ENCODE assay signal across 8 cellular contexts in the genomic region with DNA sequence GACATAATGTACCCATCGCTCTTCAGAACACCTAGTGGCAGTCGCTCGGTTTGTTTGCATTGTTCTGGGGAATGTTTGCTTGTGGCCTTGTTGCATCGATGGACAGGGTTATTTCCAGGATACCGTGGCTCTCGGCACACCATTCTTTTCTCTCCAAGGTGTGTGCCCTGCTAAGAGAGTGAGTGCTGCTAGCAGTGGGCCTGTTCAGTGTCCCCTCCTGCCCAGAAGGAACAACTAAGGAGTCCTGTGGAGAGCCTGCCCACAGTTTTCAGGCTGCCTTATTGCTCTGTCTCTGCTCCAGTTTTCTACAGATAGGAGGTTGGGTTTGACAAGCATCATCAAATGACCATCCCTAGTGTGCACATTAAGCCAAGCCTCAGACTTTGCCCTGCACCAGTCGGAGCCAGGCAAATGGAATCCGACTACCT. TPM values are rescaled to one million over a fixed set of nuclear protein-coding genes. Genes with fewer than 3 reads are reported as not detected.
DNase-seq lines count a peak whose midpoint lies in the region; ATAC-seq, FAIRE-seq and TF ChIP-seq lines count a peak whose summit lies in the region.

No MANE protein-coding gene starts in this region.

- H3K4me3 ChIP-seq in cardiac muscle cell (peak overlapping the region; percentile 65), K562 (peak overlapping the region; percentile 100), upper lobe of right lung (peak overlapping the region; percentile 98)

- in situ Hi-C loops in K562 (cut with MboI) = no loop called here

- H2AFZ ChIP-seq in K562 (ENCODE audit: low read depth, low read length) = peak overlapping the region; percentile 14; the same call in 1 of the 2 replicates

- TF ChIP-seq CTCF in cardiac muscle cell (IDR thresholded peaks at IDR 0.05; ENCODE audit: low read depth, low read length) (no peak), K562 (IDR thresholded peaks at IDR 0.05 in 2 of 3, conservative IDR thresholded peaks at IDR 0.05 in 1 of 3; ENCODE audit: insufficient read depth in 2 of 3, low read depth in 1 of 3, low read length in 3 of 3) (no peak), upper lobe of right lung (IDR thresholded peaks at IDR 0.05) (no peak)

- no peaks in the 10 kb centered on the region for H3K36me3 ChIP-seq in cardiac muscle cell
- H3K36me3 ChIP-seq in K562 (ENCODE audit: control insufficient read depth, insufficient read depth, low read length) = peaks cover 18% of the 10 kb centered on the region; the same call in 2 of the 3 replicates
- peaks cover 4% of the 10 kb centered on the region for H3K36me3 ChIP-seq in upper lobe of right lung

- TF ChIP-seq EP300 in K562 (IDR thresholded peaks at IDR 0.05; ENCODE audit: low read length) = no peak

- peak overlapping the region; percentile 62 to 88; a peak in 3 of 4 replicates for H3K9ac ChIP-seq in K562 (ENCODE audit: insufficient read depth in 1 of 2, low read depth in 2 of 2, low read length in 2 of 2)

- H3K79me2 ChIP-seq in K562 (ENCODE audit: control insufficient read depth, insufficient read depth, low read length) = peaks cover 61% of the 10 kb centered on the region

- H3K27me3 ChIP-seq in cardiac muscle cell (peaks cover 16% of the 10 kb centered on the region), K562 (ENCODE audit: control insufficient read depth in 2 of 2, insufficient read depth in 2 of 2, low read length in 2 of 2) (no peaks in the 10 kb centered on the region), upper lobe of right lung (no peaks in the 10 kb centered on the region)

- CTCF ChIA-PET in K562 (lab: Yijun Ruan, JAX; ENCODE audit: low intra/inter-chr PET ratio) = no interaction called here

- no peak for FAIRE-seq in K562 (lab: Jason Lieb, UNC)

- no peak for TF ChIP-seq POLR2A in K562 (conservative IDR thresholded peaks at IDR 0.05)

- H3K27ac ChIP-seq in cardiac muscle cell = no peak overlapping the region
- no peak overlapping the region for H3K27ac ChIP-seq in K562 (ENCODE audit: extremely low read depth, low read depth, low read length)
- peak overlapping the region; percentile 99 for H3K27ac ChIP-seq in upper lobe of right lung

- H3K9me3 ChIP-seq in cardiac muscle cell (ENCODE audit: low read depth) (no peaks in the 10 kb centered on the region), K562 (replicated peaks; ENCODE audit: control insufficient read depth, insufficient read depth, low read depth, low read length) (no peaks in the 10 kb centered on the region), upper lobe of right lung (no peaks in the 10 kb centered on the region)

- WGBS in K562 (ENCODE audit: insufficient coverage, low coverage, missing lambda C conversion rate) = 32% methylated on average over 8 of the region's 8 CpGs

- no peak for TF ChIP-seq RAD21 in K562 (CRISPR knock-in tag; conservative IDR thresholded peaks at IDR 0.05 in 1 of 2, IDR thresholded peaks at IDR 0.05 in 1 of 2)

- ATAC-seq in left cardiac atrium (no peak), K562 (no peak), upper lobe of right lung (peak; percentile 35)

- DNase-seq in cardiac muscle cell (ENCODE audit: low read depth in 1 of 2, low spot score in 1 of 2) (no peak), left cardiac atrium (no peak), K562 (ENCODE audit: extremely low read depth in 1 of 4, low spot score in 3 of 4) (no peak), mesenteric fat pad (ENCODE audit: low spot score) (peak; percentile 43), upper lobe of right lung (no peak), H4 (ENCODE audit: low spot score) (no peak), T1000 (lab: John Stamatoyannopoulos, UW) (no peak), SIG-M5 (lab: John Stamatoyannopoulos, UW) (no peak)

- POLR2A ChIA-PET in K562 (lab: Yijun Ruan, JAX) = no interaction called here

- no peaks in the 10 kb centered on the region for H3K9me1 ChIP-seq in K562 (ENCODE audit: control insufficient read depth, insufficient read depth, low read length)

- H3K4me1 ChIP-seq in cardiac muscle cell (ENCODE audit: low read depth) (peaks cover 31% of the 10 kb centered on the region), K562 (replicated peaks in 1 of 2; ENCODE audit: control insufficient read depth in 2 of 2, insufficient read depth in 2 of 2, low read length in 2 of 2) (peaks cover 14 to 18% of the 10 kb centered on the region in 2 experiments), upper lobe of right lung (peaks cover 58% of the 10 kb centered on the region)

- H3K4me2 ChIP-seq in K562 (ENCODE audit: insufficient read depth, low read length) = peak overlapping the region; percentile 99

- peaks cover 29% of the 10 kb centered on the region for H4K20me1 ChIP-seq in K562 (replicated peaks; ENCODE audit: control insufficient read depth, insufficient read depth, low read length)

- BruUV-seq in K562 (replicated peaks; lab: Mats Ljungman, UMichigan) = TSS peak; percentile 53

- intact Hi-C loops in left cardiac atrium (cut with DNase I) = loop anchor here in 1 of 2 donors (10.0 kb wide), 1 partner anchor 156 kb away; no protein-coding TSS in a partner anchor
- intact Hi-C loops in K562 (cut with micrococcal nuclease) = loop anchor here (5.0 kb wide), 1 partner anchor 41 kb away; the partner anchor contains the start of gene SLC35C1
- intact Hi-C loops in upper lobe of right lung (cut with DNase I) = no loop called here

RNA-seq across cellular contexts. Expression of gene CRY2, which starts 1.4 kb away (rescaled TPM):
- 31.5 and 50.5 TPM in 2 replicates for total RNA-seq in cardiac muscle cell
- 28.3 and 40.7 TPM in 2 replicates for polyA plus RNA-seq in cardiac muscle cell
- total RNA-seq in left cardiac atrium = 10 to 100 TPM; 59.2 to 62.9 TPM
- total RNA-seq in K562 (2011; cell fraction: chromatin; rRNA removed; ENCODE audit: low replicate concordance) = 74.3 and 112 TPM in 2 replicates
- total RNA-seq in K562 (2011; cell fraction: nucleolus; rRNA removed) = 59.2 and 64.6 TPM in 2 replicates
- total RNA-seq in K562 (2011; cell fraction: nucleoplasm; rRNA removed) = 69.7 and 90.4 TPM in 2 replicates
- 15.1 and 18.3 TPM in 2 replicates for total RNA-seq in K562 (2014; rRNA removed)
- total RNA-seq in K562 (2014; rRNA removed; fragmentation: Illumina TruSeq; extraction: Trizol) = 8.5 and 10.4 TPM in 2 replicates
- 10.9 and 13.3 TPM in 2 replicates for total RNA-seq in K562 (2015; rRNA removed; fragmentation: Illumina TruSeq; extraction: Trizol)
- total RNA-seq in K562 (2021) = 23.9 and 24.0 TPM in 2 replicates
- 15.8 and 21.7 TPM in 2 replicates for polyA plus RNA-seq in K562 (2011; rRNA removed)
- 16.3 and 16.9 TPM in 2 replicates for polyA plus RNA-seq in K562 (2011; cell fraction: cytosol; rRNA removed)
- polyA plus RNA-seq in K562 (2011; cell fraction: nucleus; rRNA removed) = 59.5 and 77.3 TPM in 2 replicates
- 10.6 and 11.5 TPM in 2 replicates for polyA plus RNA-seq in K562 (2012)
- polyA plus RNA-seq in K562 (2014; fragmentation: Illumina TruSeq; extraction: Trizol) = 14.5 and 14.8 TPM in 2 replicates
- 1 to 10 TPM; 2.3 to 3.3 TPM for polyA plus RNA-seq in K562 (2014; fragmentation: Nextera tagmentation; extraction: Ambion mirVana)
- polyA plus RNA-seq in K562 (2014; rRNA removed) = 13.5 and 17.1 TPM in 2 replicates
- 27.1 and 32.0 TPM in 2 replicates for polyA minus RNA-seq in K562 (2011; rRNA and poly(A)+ RNA removed)
- 17.7 and 18.3 TPM in 2 replicates for polyA minus RNA-seq in K562 (2011; cell fraction: cytosol; rRNA and poly(A)+ RNA removed)
- 28.8 and 31.0 TPM in 2 replicates for polyA minus RNA-seq in K562 (2011; cell fraction: nucleus; rRNA and poly(A)+ RNA removed)
- total RNA-seq in mesenteric fat pad = 69.9 TPM
- 54.2 TPM for total RNA-seq in upper lobe of right lung
- total RNA-seq in H4 (2014; rRNA removed; shearing (Covaris generic)) = 8.9 and 10.3 TPM in 2 replicates

RNA-seq across cellular contexts. Expression of gene MAPK8IP1, which starts 36.8 kb away (rescaled TPM):
- 12.6 and 19.1 TPM in 2 replicates for total RNA-seq in cardiac muscle cell
- polyA plus RNA-seq in cardiac muscle cell = 3.9 and 7.4 TPM in 2 replicates
- 1 to 10 TPM; 5.0 to 6.9 TPM for total RNA-seq in left cardiac atrium
- total RNA-seq in K562 (2011; cell fraction: chromatin; rRNA removed; ENCODE audit: low replicate concordance) = 1.4 and 6.4 TPM in 2 replicates
- total RNA-seq in K562 (2011; cell fraction: nucleolus; rRNA removed) = 4.3 and 4.5 TPM in 2 replicates
- 2.4 and 2.6 TPM in 2 replicates for total RNA-seq in K562 (2011; cell fraction: nucleoplasm; rRNA removed)
- 5.4 and 8.0 TPM in 2 replicates for total RNA-seq in K562 (2014; rRNA removed)
- 0.89 and 1.5 TPM in 2 replicates for total RNA-seq in K562 (2014; rRNA removed; fragmentation: Illumina TruSeq; extraction: Trizol)
- total RNA-seq in K562 (2015; rRNA removed; fragmentation: Illumina TruSeq; extraction: Trizol) = 2.1 and 2.3 TPM in 2 replicates
- total RNA-seq in K562 (2021) = 6.6 and 6.9 TPM in 2 replicates
- polyA plus RNA-seq in K562 (2011; rRNA removed) = 2.5 and 3.9 TPM in 2 replicates
- 4.4 and 9.8 TPM in 2 replicates for polyA plus RNA-seq in K562 (2011; cell fraction: cytosol; rRNA removed)
- 7.2 and 11.0 TPM in 2 replicates for polyA plus RNA-seq in K562 (2011; cell fraction: nucleus; rRNA removed)
- 3.3 and 3.7 TPM in 2 replicates for polyA plus RNA-seq in K562 (2012)
- polyA plus RNA-seq in K562 (2014; fragmentation: Illumina TruSeq; extraction: Trizol) = 2.9 and 4.0 TPM in 2 replicates
- under 1 TPM; 0.13 to 0.14 TPM for polyA plus RNA-seq in K562 (2014; fragmentation: Nextera tagmentation; extraction: Ambion mirVana)
- 4.3 and 4.9 TPM in 2 replicates for polyA plus RNA-seq in K562 (2014; rRNA removed)
- polyA minus RNA-seq in K562 (2011; rRNA and poly(A)+ RNA removed) = 1.6 and 1.7 TPM in 2 replicates
- polyA minus RNA-seq in K562 (2011; cell fraction: cytosol; rRNA and poly(A)+ RNA removed) = 4.6 and 9.6 TPM in 2 replicates
- 1.5 and 1.7 TPM in 2 replicates for polyA minus RNA-seq in K562 (2011; cell fraction: nucleus; rRNA and poly(A)+ RNA removed)
- 4.2 TPM for total RNA-seq in mesenteric fat pad
- 6.4 TPM for total RNA-seq in upper lobe of right lung
- total RNA-seq in H4 (2014; rRNA removed; shearing (Covaris generic)) = 10.7 and 11.9 TPM in 2 replicates

RNA-seq across cellular contexts. Expression of gene SLC35C1, which starts 43.7 kb away (rescaled TPM):
- 8.1 TPM in 2 replicates for total RNA-seq in cardiac muscle cell
- polyA plus RNA-seq in cardiac muscle cell = 7.1 and 15.1 TPM in 2 replicates
- total RNA-seq in left cardiac atrium = 10 to 100 TPM; 12.4 to 13.3 TPM
- total RNA-seq in K562 (2011; cell fraction: chromatin; rRNA removed; ENCODE audit: low replicate concordance) = 4.6 and 15.0 TPM in 2 replicates
- 15.7 and 22.2 TPM in 2 replicates for total RNA-seq in K562 (2011; cell fraction: nucleolus; rRNA removed)
- total RNA-seq in K562 (2011; cell fraction: nucleoplasm; rRNA removed) = 13.6 and 16.2 TPM in 2 replicates
- 3.6 and 5.4 TPM in 2 replicates for total RNA-seq in K562 (2014; rRNA removed)
- total RNA-seq in K562 (2014; rRNA removed; fragmentation: Illumina TruSeq; extraction: Trizol) = 0.96 and 1.5 TPM in 2 replicates
- 2.4 and 3.0 TPM in 2 replicates for total RNA-seq in K562 (2015; rRNA removed; fragmentation: Illumina TruSeq; extraction: Trizol)
- 13.1 and 14.9 TPM in 2 replicates for total RNA-seq in K562 (2021)
- 1.3 and 2.6 TPM in 2 replicates for polyA plus RNA-seq in K562 (2011; rRNA removed)
- polyA plus RNA-seq in K562 (2011; cell fraction: cytosol; rRNA removed) = 2.8 and 7.0 TPM in 2 replicates
- polyA plus RNA-seq in K562 (2011; cell fraction: nucleus; rRNA removed) = 2.6 and 5.4 TPM in 2 replicates
- 9.2 and 10.4 TPM in 2 replicates for polyA plus RNA-seq in K562 (2012)
- 7.4 and 9.7 TPM in 2 replicates for polyA plus RNA-seq in K562 (2014; fragmentation: Illumina TruSeq; extraction: Trizol)
- under 1 TPM; 0.65 to 0.98 TPM for polyA plus RNA-seq in K562 (2014; fragmentation: Nextera tagmentation; extraction: Ambion mirVana)
- polyA plus RNA-seq in K562 (2014; rRNA removed) = 4.2 and 4.4 TPM in 2 replicates
- 2.1 and 2.5 TPM in 2 replicates for polyA minus RNA-seq in K562 (2011; rRNA and poly(A)+ RNA removed)
- polyA minus RNA-seq in K562 (2011; cell fraction: cytosol; rRNA and poly(A)+ RNA removed) = 13.7 and 13.8 TPM in 2 replicates
- polyA minus RNA-seq in K562 (2011; cell fraction: nucleus; rRNA and poly(A)+ RNA removed) = 4.8 and 4.9 TPM in 2 replicates
- total RNA-seq in mesenteric fat pad = 81.0 TPM
- total RNA-seq in upper lobe of right lung = 25.1 TPM
- total RNA-seq in H4 (2014; rRNA removed; shearing (Covaris generic)) = 9.5 and 11.2 TPM in 2 replicates

RNA-seq across cellular contexts. Expression of gene FREY1, which starts 58.4 kb away (rescaled TPM):
- total RNA-seq in cardiac muscle cell = 2.1 and 2.7 TPM in 2 replicates
- 0.42 TPM in 1 of 2 replicates, not detected in the other for polyA plus RNA-seq in cardiac muscle cell
- total RNA-seq in left cardiac atrium = under 1 TPM; 0.47 to 0.50 TPM
- total RNA-seq in K562 (2011; cell fraction: chromatin; rRNA removed; ENCODE audit: low replicate concordance) = 1.1 and 7.5 TPM in 2 replicates
- 3.9 and 5.7 TPM in 2 replicates for total RNA-seq in K562 (2011; cell fraction: nucleolus; rRNA removed)
- 3.1 and 4.0 TPM in 2 replicates for total RNA-seq in K562 (2011; cell fraction: nucleoplasm; rRNA removed)
- total RNA-seq in K562 (2014; rRNA removed) = 1.5 TPM in 1 of 2 replicates, not detected in the other
- total RNA-seq in K562 (2014; rRNA removed; fragmentation: Illumina TruSeq; extraction: Trizol) = not detected in 2 replicates
- 0.83 and 1.1 TPM in 2 replicates for total RNA-seq in K562 (2015; rRNA removed; fragmentation: Illumina TruSeq; extraction: Trizol)
- 0.76 and 1.1 TPM in 2 replicates for total RNA-seq in K562 (2021)
- 0.28 TPM in 1 of 2 replicates, not detected in the other for polyA plus RNA-seq in K562 (2011; rRNA removed)
- 0.72 and 0.74 TPM in 2 replicates for polyA plus RNA-seq in K562 (2011; cell fraction: cytosol; rRNA removed)
- polyA plus RNA-seq in K562 (2011; cell fraction: nucleus; rRNA removed) = 1.00 and 1.8 TPM in 2 replicates
- 0.47 and 0.65 TPM in 2 replicates for polyA plus RNA-seq in K562 (2012)
- polyA plus RNA-seq in K562 (2014; fragmentation: Illumina TruSeq; extraction: Trizol) = 0.25 TPM in 1 of 2 replicates, not detected in the other
- polyA plus RNA-seq in K562 (2014; fragmentation: Nextera tagmentation; extraction: Ambion mirVana) = not detected
- not detected in 2 replicates for polyA plus RNA-seq in K562 (2014; rRNA removed)
- 0.66 TPM in 1 of 2 replicates, not detected in the other for polyA minus RNA-seq in K562 (2011; rRNA and poly(A)+ RNA removed)
- polyA minus RNA-seq in K562 (2011; cell fraction: cytosol; rRNA and poly(A)+ RNA removed) = not detected in 2 replicates
- polyA minus RNA-seq in K562 (2011; cell fraction: nucleus; rRNA and poly(A)+ RNA removed) = 4.4 and 5.3 TPM in 2 replicates
- 1.4 TPM for total RNA-seq in mesenteric fat pad
- total RNA-seq in upper lobe of right lung = 0.75 TPM
- 0.51 TPM in 1 of 2 replicates, not detected in the other for total RNA-seq in H4 (2014; rRNA removed; shearing (Covaris generic))
